ENCODE assay signal across 1 cellular context in genomic region chr14:36514278-36515104, GRCh38.
TF ChIP-seq lines count a peak whose summit lies in the region.

No MANE protein-coding gene starts in this region.

TF ChIP-seq in WTC11, 78 proteins besides CTCF, POLR2A, EP300 and RAD21 (continued from another document):
- TF ChIP-seq E2F5 (CRISPR knock-in tag; IDR thresholded peaks at IDR 0.05) (no peak), ZNF396 (CRISPR knock-in tag; IDR thresholded peaks at IDR 0.05; ENCODE audit: borderline replicate concordance) (no peak), TEAD4 (CRISPR knock-in tag; IDR thresholded peaks at IDR 0.05) (no peak), SMAD4 (CRISPR knock-in tag; IDR thresholded peaks at IDR 0.05) (no peak), SP1 (CRISPR knock-in tag; conservative IDR thresholded peaks at IDR 0.05) (no peak), NR2C2 (CRISPR knock-in tag; IDR thresholded peaks at IDR 0.05) (no peak)
